7 cellular contexts compared by ENCODE assay signal in genomic region chr1:163278602-163279001, GRCh38.
"Had no signal": no experiment of that assay in that cellular context is flagged by ENCODE, and none has a peak within 500 bp of the region (broad histone marks: within the 10 kb centered on the region; RNA-seq: fewer than 3 reads in every experiment).

No MANE protein-coding gene starts in this region.

- FAIRE-seq: GM12878, GM12891, GM12892, GM18507, GM19239 had no signal

- ATAC-seq: GM12878 had no signal

- DNase-seq: GDM1, GF-D8 had no signal

- H3K4me3 ChIP-seq: GM12878 had no signal
